16 cellular contexts compared by ENCODE assay signal in the genomic region with DNA sequence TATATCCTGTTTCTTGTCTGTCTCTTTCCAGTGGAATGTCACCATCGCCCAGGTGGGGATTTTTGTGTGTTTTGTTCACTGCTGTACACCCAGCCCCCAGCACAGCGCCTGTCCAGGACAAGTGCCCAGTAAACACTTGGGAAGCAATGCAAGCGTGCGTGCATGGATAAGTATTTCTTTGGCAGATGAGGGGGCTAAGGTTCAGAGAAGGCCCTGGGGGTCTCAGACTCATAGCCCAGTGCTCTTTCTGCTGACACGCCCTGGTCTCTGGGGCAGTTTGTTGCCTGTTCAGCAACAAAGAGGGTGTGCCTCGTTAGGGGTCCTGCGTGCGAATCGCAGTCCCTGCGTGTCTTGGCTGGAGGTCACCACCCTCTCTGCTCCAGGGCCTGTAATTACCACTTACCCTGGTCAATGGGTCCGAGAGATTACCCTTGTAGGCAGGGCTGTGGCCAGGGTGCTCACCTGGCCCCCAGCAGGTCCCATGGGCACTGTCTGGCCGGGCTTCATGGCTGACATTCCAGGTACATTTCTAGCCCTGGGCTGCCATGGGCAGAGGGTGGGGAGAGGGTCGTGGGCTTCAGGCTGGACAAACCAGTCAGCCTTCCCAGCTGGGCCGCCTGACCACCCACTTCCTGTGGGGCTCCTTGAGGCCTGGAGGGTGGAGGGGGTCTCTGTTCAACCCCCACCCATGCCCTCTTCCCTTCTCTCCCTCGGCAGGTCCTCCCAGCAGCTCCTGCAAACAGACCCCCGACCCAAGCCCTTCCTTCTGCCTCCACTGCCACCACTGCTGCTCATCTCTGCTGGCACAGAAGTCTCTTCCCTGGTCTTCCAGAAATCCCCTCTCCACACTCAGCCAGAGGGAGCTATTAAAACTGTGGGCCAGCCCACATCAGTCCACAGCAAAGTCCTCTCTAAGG.
A peak's percentile ranks its signal among the peaks of the same experiment; 100 is the strongest.
DNase-seq lines count a peak whose midpoint lies in the region; ATAC-seq and TF ChIP-seq lines count a peak whose summit lies in the region.
"Had no signal": no experiment of that assay in that cellular context is flagged by ENCODE, and none has a peak within 500 bp of the region (broad histone marks: within the 10 kb centered on the region; RNA-seq: fewer than 3 reads in every experiment).

No MANE protein-coding gene starts in this region.

- CTCF ChIA-PET in HCT116 (lab: Charles Lee), result no interaction called here
- CTCF ChIA-PET in activated CD4-positive, alpha-beta T cell treated with anti-CD3 and anti-CD28 coated beads, Interleukin-2, amount 10 ng/mL, durations not matched to agents 7 days and 5 days (lab: Charles Lee), result interaction anchor here (1.0 kb wide), 1 partner anchor 11 kb away, joined by 5 read pairs; no protein-coding TSS in a partner anchor

- no peaks in the 10 kb centered on the region for H3K27me3 ChIP-seq in HCT116 (ENCODE audit: insufficient read depth, low read length)
- no peaks in the 10 kb centered on the region for H3K27me3 ChIP-seq in lower lobe of right lung (ENCODE audit: low read depth)
- H3K27me3 ChIP-seq in smooth muscle cell (ENCODE audit: low read depth), result no peaks in the 10 kb centered on the region
- H3K27me3 ChIP-seq: MG63, SJSA1, testis had no signal

- BruUV-seq in HCT116 (replicated peaks; lab: Mats Ljungman, UMichigan), result no TSS peak

- H3K27ac ChIP-seq in HCT116 (ENCODE audit: low read depth, low read length) (peak overlapping the region; percentile 48; the same call in 1 of the 2 replicates), lower lobe of right lung (peak overlapping the region; percentile 73), smooth muscle cell (ENCODE audit: low read depth) (peak overlapping the region; percentile 28)
- H3K27ac ChIP-seq: SJSA1 had no signal

- H3F3A ChIP-seq in smooth muscle cell (ENCODE audit: low read depth), result no peaks in the 10 kb centered on the region

- no peak for TF ChIP-seq POLR2A in HCT116 (IDR thresholded peaks at IDR 0.05; ENCODE audit: borderline replicate concordance, extremely low read depth, insufficient read depth, insufficient read length)

- POLR2A ChIA-PET in HCT116 (lab: Charles Lee), result no interaction called here
- POLR2A ChIA-PET in activated CD4-positive, alpha-beta T cell treated with anti-CD3 and anti-CD28 coated beads, Interleukin-2, amount 10 ng/mL, durations not matched to agents 7 days and 5 days (lab: Charles Lee), result no interaction called here

- no peaks in the 10 kb centered on the region for H3K36me3 Mint-ChIP-seq in brain
- no peaks in the 10 kb centered on the region for H3K36me3 Mint-ChIP-seq in activated CD4-positive, alpha-beta T cell treated with anti-CD3 and anti-CD28 coated beads, Interleukin-2, amount 10 ng/mL, durations not matched to agents 7 days and 5 days (ENCODE audit: low read depth)
- H3K36me3 Mint-ChIP-seq: naive thymus-derived CD8-positive, alpha-beta T cell had no signal

- ATAC-seq in HCT116 (no peak), lower lobe of right lung (peak in 1 of 2 donors; percentile 15)
- ATAC-seq: activated CD8-positive, alpha-beta T cell treated with anti-CD3 and anti-CD28 coated beads for 36 hours; naive thymus-derived CD8-positive, alpha-beta T cell had no signal

- H3K4me1 ChIP-seq in HCT116 (ENCODE audit: control insufficient read depth in 1 of 2, insufficient read depth in 2 of 2, low read length in 2 of 2) (peaks cover 10 to 36% of the 10 kb centered on the region in 2 experiments), lower lobe of right lung (peaks cover 53% of the 10 kb centered on the region), smooth muscle cell (ENCODE audit: low read depth) (no peaks in the 10 kb centered on the region)
- H3K4me1 ChIP-seq: SJSA1 had no signal

- H3K36me3 ChIP-seq in HCT116 (ENCODE audit: control insufficient read depth in 1 of 2, insufficient read depth in 2 of 2, low read length in 2 of 2) (no peaks in the 10 kb centered on the region), lower lobe of right lung (no peaks in the 10 kb centered on the region), smooth muscle cell (ENCODE audit: low read depth) (no peaks in the 10 kb centered on the region)
- H3K36me3 ChIP-seq: MG63, SJSA1 had no signal

- no peaks in the 10 kb centered on the region for H3K9me3 ChIP-seq in HCT116 (ENCODE audit: control insufficient read depth in 1 of 2, insufficient read depth in 1 of 2, low read depth in 1 of 2, low read length in 2 of 2)
- H3K9me3 ChIP-seq in lower lobe of right lung, result no peaks in the 10 kb centered on the region
- H3K9me3 ChIP-seq in smooth muscle cell (replicated peaks; ENCODE audit: low read depth), result no peaks in the 10 kb centered on the region
- H3K9me3 ChIP-seq: MG63, SJSA1, testis had no signal

- TF ChIP-seq CTCF in HCT116 (IDR thresholded peaks at IDR 0.05 in 2 of 3, conservative IDR thresholded peaks at IDR 0.05 in 1 of 3; ENCODE audit: borderline replicate concordance in 1 of 3, insufficient read depth in 1 of 3, low read depth in 2 of 3, low read length in 2 of 3) (no peak), brain (conservative IDR thresholded peaks at IDR 0.05) (no peak), lower lobe of right lung (IDR thresholded peaks at IDR 0.05) (no peak), smooth muscle cell (IDR thresholded peaks at IDR 0.05; ENCODE audit: borderline replicate concordance, insufficient read depth, poor library complexity, severe bottlenecking) (no peak)

- peaks cover 29% of the 10 kb centered on the region for H3K27me3 Mint-ChIP-seq in brain
- H3K27me3 Mint-ChIP-seq in activated CD4-positive, alpha-beta T cell treated with anti-CD3 and anti-CD28 coated beads, Interleukin-2, amount 10 ng/mL, durations not matched to agents 7 days and 5 days, result peaks cover 5% of the 10 kb centered on the region

- no peak overlapping the region for H3K4me3 Mint-ChIP-seq in brain
- no peak overlapping the region for H3K4me3 Mint-ChIP-seq in activated CD4-positive, alpha-beta T cell treated with anti-CD3 and anti-CD28 coated beads, Interleukin-2, amount 10 ng/mL, durations not matched to agents 7 days and 5 days
- H3K4me3 Mint-ChIP-seq: activated CD8-positive, alpha-beta T cell treated with anti-CD3 and anti-CD28 coated beads for 36 hours; B cell had no signal

- no peaks in the 10 kb centered on the region for H4K20me1 ChIP-seq in HCT116 (ENCODE audit: insufficient read depth)
- no peaks in the 10 kb centered on the region for H4K20me1 ChIP-seq in smooth muscle cell (ENCODE audit: low read depth)

- H2AFZ ChIP-seq in HCT116 (ENCODE audit: low read depth, low read length, poor library complexity, severe bottlenecking) (no peak overlapping the region), smooth muscle cell (ENCODE audit: low read depth) (peak overlapping the region; percentile 42)

- peaks cover 6% of the 10 kb centered on the region for H3K4me1 Mint-ChIP-seq in brain
- H3K4me1 Mint-ChIP-seq in activated CD4-positive, alpha-beta T cell treated with anti-CD3 and anti-CD28 coated beads, Interleukin-2, amount 10 ng/mL, durations not matched to agents 7 days and 5 days, result peaks cover 2% of the 10 kb centered on the region
- H3K4me1 Mint-ChIP-seq: B cell had no signal

- H3K9ac ChIP-seq in HCT116 (ENCODE audit: low read length) (no peak overlapping the region), smooth muscle cell (ENCODE audit: low read depth) (no peak overlapping the region)

- peak overlapping the region; percentile 66; the same call in 1 of the 2 replicates for H3K4me2 ChIP-seq in HCT116 (ENCODE audit: low read length)
- no peak overlapping the region for H3K4me2 ChIP-seq in smooth muscle cell

- RAD21 ChIA-PET in HCT116 (lab: Charles Lee; ENCODE audit: low non-redundant PET in 1 of 2, low total read pairs in 2 of 2, uncharacterized antibody in 2 of 2, unreplicated experiment in 2 of 2), result no interaction called here

- no peak for DNase-seq in HCT116 (ENCODE audit: low read depth, low spot score)
- no peak for DNase-seq in lower lobe of right lung
- DNase-seq in smooth muscle cell (lab: John Stamatoyannopoulos, UW; ENCODE audit: unreplicated experiment), result no peak
- no peak for DNase-seq in COLO668 (lab: John Stamatoyannopoulos, UW; ENCODE audit: unreplicated experiment)
- DNase-seq in cerebellar cortex (ENCODE audit: low spot score), result no peak
- no peak for DNase-seq in DMS114 treated with DMSO at 0.1 percent for 48 hours (lab: John Stamatoyannopoulos, UW; ENCODE audit: unreplicated experiment)
- no peak for DNase-seq in activated CD4-positive, alpha-beta T cell treated with anti-CD3 and anti-CD28 coated beads, Interleukin-2, amount 10 ng/mL, durations not matched to agents 7 days and 5 days
- DNase-seq: activated CD8-positive, alpha-beta T cell treated with anti-CD3 and anti-CD28 coated beads for 36 hours; activated effector memory CD4-positive, alpha-beta T cell treated with Interleukin-2 at 50 U/mL for 16 hours; MG63; naive thymus-derived CD8-positive, alpha-beta T cell; NK-92 treated with Interleukin-12 subunit alpha and Interleukin-12 subunit beta, amount 100 ng/mL, for 24 hours had no signal

- WGBS in smooth muscle cell (ENCODE audit: low lambda C conversion rate), result 87% methylated on average over 15 of the region's 16 CpGs

- H3K27ac Mint-ChIP-seq in brain, result peak overlapping the region in 3 of 5 experiments; percentile 24 to 92 (median 28)
- H3K27ac Mint-ChIP-seq in activated CD4-positive, alpha-beta T cell treated with anti-CD3 and anti-CD28 coated beads, Interleukin-2, amount 10 ng/mL, durations not matched to agents 7 days and 5 days, result no peak overlapping the region
- H3K27ac Mint-ChIP-seq: activated CD8-positive, alpha-beta T cell treated with anti-CD3 and anti-CD28 coated beads for 36 hours; B cell had no signal

- H3K79me2 ChIP-seq in HCT116 (ENCODE audit: insufficient read depth, low read length) (no peaks in the 10 kb centered on the region), smooth muscle cell (ENCODE audit: low read depth) (no peaks in the 10 kb centered on the region)

- H3K4me3 ChIP-seq in HCT116 (replicated peaks in 1 of 2; ENCODE audit: low read depth in 1 of 2, low read length in 2 of 2), result no peak overlapping the region
- peak overlapping the region; percentile 37 for H3K4me3 ChIP-seq in lower lobe of right lung
- H3K4me3 ChIP-seq in smooth muscle cell, result no peak overlapping the region
- H3K4me3 ChIP-seq: MG63, SJSA1, testis had no signal

- intact Hi-C loops in HCT116 (cut with micrococcal nuclease) (no loop called here), lower lobe of right lung (cut with DNase I) (no loop called here)

- no peaks in the 10 kb centered on the region for H3K9me2 ChIP-seq in HCT116 (ENCODE audit: insufficient read depth)

- H3K9me3 Mint-ChIP-seq in brain, result no peaks in the 10 kb centered on the region
- no peaks in the 10 kb centered on the region for H3K9me3 Mint-ChIP-seq in activated CD4-positive, alpha-beta T cell treated with anti-CD3 and anti-CD28 coated beads, Interleukin-2, amount 10 ng/mL, durations not matched to agents 7 days and 5 days
- H3K9me3 Mint-ChIP-seq: activated CD8-positive, alpha-beta T cell treated with anti-CD3 and anti-CD28 coated beads for 36 hours; naive thymus-derived CD8-positive, alpha-beta T cell had no signal

- no peak for TF ChIP-seq RAD21 in HCT116 (IDR thresholded peaks at IDR 0.05; ENCODE audit: low read depth)

TF ChIP-seq in HCT116, 20 proteins besides CTCF, POLR2A, EP300 and RAD21 (continues in another document):
- no peak for TF ChIP-seq CEBPB (IDR thresholded peaks at IDR 0.05; ENCODE audit: low read depth)
